ENCODE assay signal across 12 cellular contexts in the genomic region with DNA sequence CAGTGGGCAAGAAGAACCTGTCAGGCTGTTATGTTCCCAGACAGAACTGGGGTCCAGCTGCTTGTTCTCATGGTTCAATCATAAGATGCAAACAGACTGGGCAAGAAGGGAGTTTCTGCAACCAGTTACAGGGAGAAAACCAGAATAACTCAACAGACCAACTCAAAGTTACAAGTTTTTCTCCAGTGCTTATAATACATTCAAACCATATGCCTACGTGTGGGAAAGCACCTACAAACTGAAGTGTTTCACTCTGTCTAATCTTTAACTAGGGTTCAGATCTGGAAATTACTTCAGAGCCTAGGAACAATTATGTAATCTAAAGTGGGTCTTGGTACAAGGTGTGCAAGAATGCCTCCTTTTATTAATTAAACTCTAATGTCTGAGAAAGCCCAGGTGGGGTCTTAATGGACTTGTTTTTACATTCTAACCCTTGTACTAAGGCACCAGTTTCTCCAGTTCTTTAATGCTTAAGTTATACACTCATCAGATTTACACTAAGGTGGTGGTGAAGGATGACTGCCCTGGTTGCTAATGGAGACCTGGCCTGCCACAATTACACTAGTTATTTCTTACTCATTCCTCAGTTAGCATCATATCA.
DNase-seq lines count a peak whose midpoint lies in the region; ATAC-seq, FAIRE-seq and TF ChIP-seq lines count a peak whose summit lies in the region.
"Had no signal": no experiment of that assay in that cellular context is flagged by ENCODE, and none has a peak within 500 bp of the region (broad histone marks: within the 10 kb centered on the region; RNA-seq: fewer than 3 reads in every experiment).

No MANE protein-coding gene starts in this region.

- peak; percentile 64 for ATAC-seq in GM18508 (IDR thresholded peaks at IDR 0.05; ENCODE audit: insufficient read depth, unreplicated experiment)
- peak; percentile 62 for ATAC-seq in GM21423 (IDR thresholded peaks at IDR 0.05; ENCODE audit: unreplicated experiment)
- ATAC-seq in HG03064 (IDR thresholded peaks at IDR 0.05; ENCODE audit: low read depth, unreplicated experiment) = peak; percentile 62
- ATAC-seq in effector memory CD8-positive, alpha-beta T cell (replicated peaks) = no peak
- ATAC-seq: naive thymus-derived CD8-positive, alpha-beta T cell had no signal

- no peaks in the 10 kb centered on the region for H3K4me1 Mint-ChIP-seq in effector memory CD8-positive, alpha-beta T cell (ENCODE audit: low read depth in 2 of 2)
- H3K4me1 Mint-ChIP-seq: naive thymus-derived CD8-positive, alpha-beta T cell had no signal

- no peaks in the 10 kb centered on the region for H3K27me3 Mint-ChIP-seq in effector memory CD8-positive, alpha-beta T cell
- H3K27me3 Mint-ChIP-seq: naive thymus-derived CD8-positive, alpha-beta T cell had no signal

- no peak overlapping the region for H3K4me3 Mint-ChIP-seq in effector memory CD8-positive, alpha-beta T cell
- H3K4me3 Mint-ChIP-seq: naive thymus-derived CD8-positive, alpha-beta T cell had no signal

- no peak overlapping the region for H3K9ac ChIP-seq in kidney (ENCODE audit: low read length in 2 of 2)

- H3K4me1 ChIP-seq in kidney (ENCODE audit: control insufficient read depth in 1 of 2, insufficient read depth in 1 of 2, low read depth in 1 of 2, low read length in 2 of 2) (no peaks in the 10 kb centered on the region), adrenal gland (replicated peaks in 1 of 2) (no peaks in the 10 kb centered on the region)

- H3K36me3 ChIP-seq in kidney (ENCODE audit: control insufficient read depth in 1 of 2, insufficient read depth in 2 of 2, low read length in 2 of 2) (no peaks in the 10 kb centered on the region), adrenal gland (replicated peaks in 1 of 2) (no peaks in the 10 kb centered on the region)

- TF ChIP-seq POLR2A in adrenal gland (IDR thresholded peaks at IDR 0.05) = no peak

- no peaks in the 10 kb centered on the region for H3K9me3 ChIP-seq in kidney (ENCODE audit: control insufficient read depth in 1 of 2, low read length in 2 of 2)
- H3K9me3 ChIP-seq in adrenal gland (replicated peaks in 1 of 3) = no peaks in the 10 kb centered on the region

- H3K36me3 Mint-ChIP-seq in effector memory CD8-positive, alpha-beta T cell (ENCODE audit: insufficient read depth) = no peaks in the 10 kb centered on the region
- H3K36me3 Mint-ChIP-seq: naive thymus-derived CD8-positive, alpha-beta T cell had no signal

- 52 to 81% (median 61%) methylated on average over 1 of the region's 1 CpG for WGBS in adrenal gland, 4 donors

- DNase-seq in kidney (no peak), GF-D8 (lab: John Stamatoyannopoulos, UW) (no peak), adrenal gland (no peak)
- no peak for DNase-seq in activated CD8-positive, alpha-beta memory T cell treated with anti-CD3 and anti-CD28 coated beads, Interleukin-2, amount 50 U/mL, for 4 hours
- no peak for DNase-seq in effector memory CD8-positive, alpha-beta T cell
- DNase-seq: amygdala; C1 segment of cervical spinal cord; naive thymus-derived CD8-positive, alpha-beta T cell; NCI-H69 had no signal

- no peak overlapping the region for H3K27ac Mint-ChIP-seq in effector memory CD8-positive, alpha-beta T cell
- H3K27ac Mint-ChIP-seq: naive thymus-derived CD8-positive, alpha-beta T cell had no signal

- peak overlapping the region; percentile 59 to 61 for H3K27ac ChIP-seq in kidney (ENCODE audit: low read depth in 2 of 2, low read length in 2 of 2)
- H3K27ac ChIP-seq in adrenal gland = no peak overlapping the region

- TF ChIP-seq CTCF in kidney (IDR thresholded peaks at IDR 0.05; ENCODE audit: borderline replicate concordance, extremely low read depth, insufficient read depth) (no peak), adrenal gland (IDR thresholded peaks at IDR 0.05) (no peak)

- intact Hi-C loops in kidney (cut with DNase I) = no loop called here
- intact Hi-C loops in adrenal gland (cut with DNase I) = no loop called here

- H3K9me3 Mint-ChIP-seq in effector memory CD8-positive, alpha-beta T cell = peaks cover 7 to 32% of the 10 kb centered on the region in 2 donors

- H3K27me3 ChIP-seq in adrenal gland = no peaks in the 10 kb centered on the region

- no peak for FAIRE-seq in kidney (lab: Jason Lieb, UNC)

- H3K4me3 ChIP-seq in kidney (ENCODE audit: low read length in 2 of 2) (no peak overlapping the region), adrenal gland (no peak overlapping the region)

Comparison
In these comparisons a context has a peak if more than half of its experiments do, and no peak if none do; other contexts are left out.
1. H3K27ac ChIP-seq: peak in kidney (2 of 2); none in adrenal gland (0 of 5).